Comparison of ENCODE assay signal across 28 cellular contexts in the genomic region with DNA sequence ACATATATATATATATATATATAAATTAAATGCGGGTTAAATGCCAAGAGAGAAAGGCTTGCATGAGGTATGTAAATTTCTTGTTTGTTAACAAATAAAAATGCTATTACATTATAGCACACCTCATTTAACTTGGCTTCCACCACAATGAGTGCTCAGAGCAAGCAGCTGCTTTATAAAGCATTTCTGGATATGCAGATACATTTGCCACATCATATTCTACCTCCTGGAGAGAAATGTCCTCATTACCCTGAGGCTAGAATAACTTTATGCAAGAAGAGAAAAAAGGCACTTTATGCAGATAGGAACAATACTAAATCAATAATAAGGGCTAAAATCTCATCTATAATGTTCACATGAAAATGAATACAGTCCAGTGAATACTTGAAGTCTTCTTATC.
"Had no signal": no experiment of that assay in that cellular context is flagged by ENCODE, and none has a peak within 500 bp of the region (broad histone marks: within the 10 kb centered on the region; RNA-seq: fewer than 3 reads in every experiment).

No MANE protein-coding gene starts in this region.

- ATAC-seq: left colon; left lung; lower lobe of right lung; naive thymus-derived CD8-positive, alpha-beta T cell; pancreas; right cardiac atrium; sciatic nerve; upper lobe of right lung had no signal

- H3K9me3 ChIP-seq: left lung, lower lobe of right lung, pancreas, prostate gland, suprapubic skin, thoracic aorta, tibial artery, upper lobe of right lung had no signal

- H3K36me3 ChIP-seq: left lung, lower lobe of right lung, pancreas, prostate gland, suprapubic skin, thoracic aorta, tibial artery, upper lobe of right lung had no signal

- H3K27ac Mint-ChIP-seq: immature natural killer cell; naive thymus-derived CD8-positive, alpha-beta T cell; nephron progenitor cell; stimulated activated naive CD8-positive, alpha-beta T cell treated with anti-CD3 and anti-CD28 coated beads, Interleukin-15, Interleukin-2, amounts not matched to agents 100 ng/mL and 50 ng/mL, for 24 hours had no signal

- H3K27ac ChIP-seq: left lung, lower lobe of right lung, pancreas, prostate gland, skin epidermis, suprapubic skin, thoracic aorta, tibial artery, upper lobe of right lung had no signal

- H3K27me3 Mint-ChIP-seq: stimulated activated naive CD8-positive, alpha-beta T cell treated with anti-CD3 and anti-CD28 coated beads, Interleukin-15, Interleukin-2, amounts not matched to agents 100 ng/mL and 50 ng/mL, for 24 hours had no signal

- H3K27me3 ChIP-seq: left lung, pancreas, suprapubic skin, tibial artery, upper lobe of right lung had no signal

- H3K4me3 Mint-ChIP-seq: immature natural killer cell; naive thymus-derived CD8-positive, alpha-beta T cell; nephron progenitor cell; stimulated activated naive CD8-positive, alpha-beta T cell treated with anti-CD3 and anti-CD28 coated beads, Interleukin-15, Interleukin-2, amounts not matched to agents 100 ng/mL and 50 ng/mL, for 24 hours had no signal

- H3K36me3 Mint-ChIP-seq: immature natural killer cell; naive thymus-derived CD8-positive, alpha-beta T cell had no signal

- DNase-seq: hypothalamus; immature natural killer cell; kidney; left colon; left lung; lower lobe of right lung; mammary epithelial cell; mesenchymal stem cell; naive thymus-derived CD8-positive, alpha-beta T cell; nephron progenitor cell; nucleus accumbens; pancreas; posterior cingulate gyrus; retina; right cardiac atrium; stimulated activated CD4-positive, alpha-beta T cell treated with anti-CD3 and anti-CD28 coated beads, Interleukin-12 subunit alpha, Interleukin-12 subunit beta, amount 100 ng/mL, for 4 hours; stimulated activated CD4-positive, alpha-beta T cell treated with anti-CD3 and anti-CD28 coated beads, Interleukin-15, amount 100 ng/mL, for 24 hours; stimulated activated CD4-positive, alpha-beta T cell treated with anti-CD3 and anti-CD28 coated beads, Interleukin-2, amount 100 ng/mL, for 24 hours; stimulated activated CD4-positive, alpha-beta T cell treated with anti-CD3 and anti-CD28 coated beads, Interleukin-4, amount 100 ng/mL, for 1 hour; stimulated activated naive CD4-positive, alpha-beta T cell; tibial artery; upper lobe of right lung had no signal

- H3K4me3 ChIP-seq: left lung, lower lobe of right lung, pancreas, prostate gland, skin epidermis, suprapubic skin, thoracic aorta, tibial artery, upper lobe of right lung had no signal

- H3K9me3 Mint-ChIP-seq: naive thymus-derived CD8-positive, alpha-beta T cell; nephron progenitor cell; stimulated activated naive CD8-positive, alpha-beta T cell treated with anti-CD3 and anti-CD28 coated beads, Interleukin-15, Interleukin-2, amounts not matched to agents 100 ng/mL and 50 ng/mL, for 24 hours had no signal

- H3K4me1 Mint-ChIP-seq: immature natural killer cell had no signal
